ENCODE assay signal across 15 cellular contexts in genomic region chr1:14441302-14441741, GRCh38.
DNase-seq lines count a peak whose midpoint lies in the region; ATAC-seq and TF ChIP-seq lines count a peak whose summit lies in the region.
"Had no signal": no experiment of that assay in that cellular context is flagged by ENCODE, and none has a peak within 500 bp of the region (broad histone marks: within the 10 kb centered on the region; RNA-seq: fewer than 3 reads in every experiment).

No MANE protein-coding gene starts in this region.

- H3K79me2 ChIP-seq in GM23248 (ENCODE audit: insufficient read depth) (no peaks in the 10 kb centered on the region), mesendoderm (ENCODE audit: control insufficient read depth, insufficient read depth, low read length) (no peaks in the 10 kb centered on the region)

- no peak overlapping the region for H2BK120ac ChIP-seq in mesendoderm (ENCODE audit: low read depth, low read length)

- H4K5ac ChIP-seq in mesendoderm (ENCODE audit: low read length) = no peak overlapping the region

- H3F3A ChIP-seq in GM23248 (ENCODE audit: insufficient read depth) = peaks cover 25% of the 10 kb centered on the region

- no peaks in the 10 kb centered on the region for H3K9me2 ChIP-seq in GM23248 (ENCODE audit: insufficient read depth)

- H2AK5ac ChIP-seq in mesendoderm (ENCODE audit: low read length) = no peak overlapping the region

- TF ChIP-seq CTCF in fibroblast of villous mesenchyme (IDR thresholded peaks at IDR 0.05; ENCODE audit: insufficient read depth, low read depth, low read length) (no peak), coronary artery (IDR thresholded peaks at IDR 0.05) (no peak)

- H3K36me3 ChIP-seq in GM23248 (ENCODE audit: low read depth) (no peaks in the 10 kb centered on the region), mesendoderm (ENCODE audit: control insufficient read depth, insufficient read depth, low read length) (no peaks in the 10 kb centered on the region)

- H3K27me3 ChIP-seq in GM23248 (replicated peaks; ENCODE audit: insufficient read depth) (no peaks in the 10 kb centered on the region), mesendoderm (ENCODE audit: insufficient read depth, low read length, poor library complexity) (no peaks in the 10 kb centered on the region)

- no peak overlapping the region for H3K23ac ChIP-seq in mesendoderm (ENCODE audit: low read length)

- no peaks in the 10 kb centered on the region for H3K9me3 ChIP-seq in GM23248 (ENCODE audit: low read depth)

- H3K27ac ChIP-seq in GM23248 (peak overlapping the region; percentile 70), mesendoderm (ENCODE audit: low read depth, low read length) (no peak overlapping the region), coronary artery (no peak overlapping the region)

- no peak overlapping the region for H2AFZ ChIP-seq in GM23248

- H3K4me1 ChIP-seq in GM23248 (ENCODE audit: insufficient read depth) (peaks cover 59% of the 10 kb centered on the region), mesendoderm (ENCODE audit: control insufficient read depth, low read depth, low read length) (no peaks in the 10 kb centered on the region)

- H3K4me3 ChIP-seq in GM23248 (no peak overlapping the region), fibroblast of villous mesenchyme (ENCODE audit: low read depth, low read length) (no peak overlapping the region), mesendoderm (ENCODE audit: low read length) (no peak overlapping the region), coronary artery (no peak overlapping the region)

- H4K8ac ChIP-seq in mesendoderm (ENCODE audit: low read depth, low read length) = no peak overlapping the region

- in situ Hi-C loops in GM23248 (cut with MboI) = no loop called here

- H4K20me1 ChIP-seq in GM23248 (ENCODE audit: insufficient read depth) = no peaks in the 10 kb centered on the region

- H3K18ac ChIP-seq in mesendoderm (ENCODE audit: low read length) = no peak overlapping the region

- ATAC-seq in HG03439 (IDR thresholded peaks at IDR 0.05; ENCODE audit: unreplicated experiment) (no peak), HG02759 (IDR thresholded peaks at IDR 0.05; ENCODE audit: unreplicated experiment) (no peak)
- ATAC-seq: left lobe of liver; naive thymus-derived CD4-positive, alpha-beta T cell; Panc1 had no signal

- no peaks in the 10 kb centered on the region for H3K79me1 ChIP-seq in mesendoderm (ENCODE audit: low read length)

- no peak overlapping the region for H2BK15ac ChIP-seq in mesendoderm (replicated peaks; ENCODE audit: low read depth)

- peak overlapping the region; percentile 57 for H3K4me2 ChIP-seq in GM23248 (ENCODE audit: unreplicated experiment)
- H3K4me2 ChIP-seq in mesendoderm (ENCODE audit: low read length) = no peak overlapping the region

- no peak overlapping the region for H2BK5ac ChIP-seq in mesendoderm (ENCODE audit: low read length)

- H3K56ac ChIP-seq in mesendoderm (ENCODE audit: low read length) = no peak overlapping the region

- no peak overlapping the region for H3K4ac ChIP-seq in mesendoderm (ENCODE audit: low read depth, low read length)

- H3K9ac ChIP-seq in GM23248 (no peak overlapping the region), mesendoderm (ENCODE audit: low read length) (no peak overlapping the region)

- DNase-seq in GM23248 = peak; percentile 91
- DNase-seq in T1000 (lab: John Stamatoyannopoulos, UW) = peak; percentile 65
- DNase-seq in fibroblast of villous mesenchyme (ENCODE audit: low read depth) = peak; percentile 57
- DNase-seq in mesendoderm = no peak
- DNase-seq in coronary artery (ENCODE audit: low spot score) = no peak
- DNase-seq: activated CD4-positive, alpha-beta T cell treated with anti-CD3 and anti-CD28 coated beads for 1 hour; activated naive CD8-positive, alpha-beta T cell treated with anti-CD3 and anti-CD28 coated beads for 36 hours; hypothalamus; naive thymus-derived CD4-positive, alpha-beta T cell; NCI-H1694 treated with DMSO at 0.1 percent for 48 hours; NCI-H524 had no signal

- WGBS in GM23248 (ENCODE audit: low coverage in 1 of 2, low lambda C conversion rate in 2 of 2, missing lambda C conversion rate in 2 of 2), 2 experiments = 12 to 15% methylated on average over 6 of the region's 6 CpGs
- no CpG with 5 or more reads among the region's 6 CpGs for WGBS in mesendoderm (ENCODE audit: extremely low coverage, insufficient coverage, low lambda C conversion rate)

Comparison
In these comparisons a context has a peak if more than half of its experiments do, and no peak if none do; other contexts are left out.
1. DNase-seq: peak in GM23248 (single experiment), T1000 (single experiment) and fibroblast of villous mesenchyme (single experiment); none in mesendoderm (single experiment) and coronary artery (single experiment).